8 cellular contexts compared by ENCODE assay signal in genomic region chr15:94174399-94174802, GRCh38. TPM values are rescaled to one million over a fixed set of nuclear protein-coding genes. Genes with fewer than 3 reads are reported as not detected.
A peak's percentile ranks its signal among the peaks of the same experiment; 100 is the strongest.
DNase-seq lines count a peak whose midpoint lies in the region; ATAC-seq and TF ChIP-seq lines count a peak whose summit lies in the region.

No MANE protein-coding gene starts in this region.

- peak overlapping the region; percentile 3 for H3K27ac Mint-ChIP-seq in activated CD8-positive, alpha-beta T cell treated with anti-CD3 and anti-CD28 coated beads, Interleukin-2, amount 10 ng/mL, durations not matched to agents 7 days and 5 days
- peak overlapping the region in 1 of 2 donors; percentile 47 for H3K27ac Mint-ChIP-seq in stimulated activated naive CD8-positive, alpha-beta T cell treated with anti-CD3 and anti-CD28 coated beads, Interleukin-15, amount 100 ng/mL, for 72 hours
- no peak overlapping the region for H3K27ac Mint-ChIP-seq in osteocyte (ENCODE audit: unreplicated experiment)

- H3K9me3 ChIP-seq in BLaER1, result peaks cover 31% of the 10 kb centered on the region

- ATAC-seq in GM19372 (IDR thresholded peaks at IDR 0.05; ENCODE audit: low read depth, unreplicated experiment), result peak; percentile 84
- ATAC-seq in HG03442 (IDR thresholded peaks at IDR 0.05; ENCODE audit: unreplicated experiment), result peak; percentile 92
- ATAC-seq in activated CD8-positive, alpha-beta T cell treated with anti-CD3 and anti-CD28 coated beads, Interleukin-2, amount 10 ng/mL, durations not matched to agents 7 days and 5 days, result peak; percentile 78
- peak; percentile 96 for ATAC-seq in stimulated activated naive CD8-positive, alpha-beta T cell treated with anti-CD3 and anti-CD28 coated beads, Interleukin-15, amount 100 ng/mL, for 72 hours

- intact Hi-C loops in dorsolateral prefrontal cortex (cut with DNase I), result no loop called here

- no peaks in the 10 kb centered on the region for H4K20me1 ChIP-seq in BLaER1

- peak overlapping the region; percentile 36 for H3K4me2 ChIP-seq in BLaER1

- no peak overlapping the region for H3K4me3 ChIP-seq in BLaER1
- no peak overlapping the region for H3K4me3 ChIP-seq in dorsolateral prefrontal cortex

- H3K9me3 Mint-ChIP-seq in activated CD8-positive, alpha-beta T cell treated with anti-CD3 and anti-CD28 coated beads, Interleukin-2, amount 10 ng/mL, durations not matched to agents 7 days and 5 days (ENCODE audit: insufficient read depth), result no peaks in the 10 kb centered on the region
- H3K9me3 Mint-ChIP-seq in stimulated activated naive CD8-positive, alpha-beta T cell treated with anti-CD3 and anti-CD28 coated beads, Interleukin-15, amount 100 ng/mL, for 72 hours, result peaks cover 7 to 33% of the 10 kb centered on the region in 2 donors
- H3K9me3 Mint-ChIP-seq in osteocyte (ENCODE audit: unreplicated experiment), result peaks cover 10% of the 10 kb centered on the region

- no peak overlapping the region for H3K9ac ChIP-seq in BLaER1

- no peak overlapping the region for H3K4me3 Mint-ChIP-seq in activated CD8-positive, alpha-beta T cell treated with anti-CD3 and anti-CD28 coated beads, Interleukin-2, amount 10 ng/mL, durations not matched to agents 7 days and 5 days
- peak overlapping the region; percentile 2 to 55 for H3K4me3 Mint-ChIP-seq in stimulated activated naive CD8-positive, alpha-beta T cell treated with anti-CD3 and anti-CD28 coated beads, Interleukin-15, amount 100 ng/mL, for 72 hours
- H3K4me3 Mint-ChIP-seq in osteocyte (ENCODE audit: unreplicated experiment), result no peak overlapping the region

- H3K4me1 ChIP-seq in BLaER1, result peaks cover 12% of the 10 kb centered on the region

- POLR2A ChIA-PET in activated CD8-positive, alpha-beta T cell treated with anti-CD3 and anti-CD28 coated beads, Interleukin-2, amount 10 ng/mL, durations not matched to agents 7 days and 5 days (lab: Charles Lee), result no interaction called here

- no peak overlapping the region for H3K27ac ChIP-seq in BLaER1
- H3K27ac ChIP-seq in dorsolateral prefrontal cortex, result no peak overlapping the region

- H3K4me1 Mint-ChIP-seq in activated CD8-positive, alpha-beta T cell treated with anti-CD3 and anti-CD28 coated beads, Interleukin-2, amount 10 ng/mL, durations not matched to agents 7 days and 5 days (ENCODE audit: low read depth), result peaks cover 22% of the 10 kb centered on the region
- peaks cover 21% of the 10 kb centered on the region for H3K4me1 Mint-ChIP-seq in stimulated activated naive CD8-positive, alpha-beta T cell treated with anti-CD3 and anti-CD28 coated beads, Interleukin-15, amount 100 ng/mL, for 72 hours
- no peaks in the 10 kb centered on the region for H3K4me1 Mint-ChIP-seq in osteocyte (ENCODE audit: unreplicated experiment)

- peaks cover 2% of the 10 kb centered on the region for H3K27me3 Mint-ChIP-seq in activated CD8-positive, alpha-beta T cell treated with anti-CD3 and anti-CD28 coated beads, Interleukin-2, amount 10 ng/mL, durations not matched to agents 7 days and 5 days (ENCODE audit: low read depth)
- H3K27me3 Mint-ChIP-seq in stimulated activated naive CD8-positive, alpha-beta T cell treated with anti-CD3 and anti-CD28 coated beads, Interleukin-15, amount 100 ng/mL, for 72 hours, result peaks cover 8% of the 10 kb centered on the region
- H3K27me3 Mint-ChIP-seq in osteocyte (ENCODE audit: unreplicated experiment), result no peaks in the 10 kb centered on the region

- H3K27me3 ChIP-seq in BLaER1 (no peaks in the 10 kb centered on the region), dorsolateral prefrontal cortex (peaks cover 0 to 23% (median 0%) of the 10 kb centered on the region in 45 donors)

- TF ChIP-seq CTCF in dorsolateral prefrontal cortex (IDR thresholded peaks at IDR 0.05 in 54 of 56, conservative IDR thresholded peaks at IDR 0.05 in 2 of 56; ENCODE audit: low read depth in 1 of 56, partially characterized antibody in 56 of 56) (no peak), osteocyte (IDR thresholded peaks at IDR 0.05) (no peak)

- DNase-seq in activated CD8-positive, alpha-beta T cell treated with anti-CD3 and anti-CD28 coated beads, Interleukin-2, amount 10 ng/mL, durations not matched to agents 7 days and 5 days, result no peak
- peak in 1 of 2 donors; percentile 56 for DNase-seq in stimulated activated naive CD8-positive, alpha-beta T cell treated with anti-CD3 and anti-CD28 coated beads, Interleukin-15, amount 100 ng/mL, for 72 hours
- DNase-seq in ACHN, result no peak
- DNase-seq in dorsolateral prefrontal cortex, result no peak
- DNase-seq in osteocyte (ENCODE audit: extremely low spot score, unreplicated experiment), result no peak

- no peaks in the 10 kb centered on the region for H3K36me3 Mint-ChIP-seq in activated CD8-positive, alpha-beta T cell treated with anti-CD3 and anti-CD28 coated beads, Interleukin-2, amount 10 ng/mL, durations not matched to agents 7 days and 5 days (ENCODE audit: low read depth)
- H3K36me3 Mint-ChIP-seq in osteocyte (ENCODE audit: unreplicated experiment), result no peaks in the 10 kb centered on the region

- CTCF ChIA-PET in activated CD8-positive, alpha-beta T cell treated with anti-CD3 and anti-CD28 coated beads, Interleukin-2, amount 10 ng/mL, durations not matched to agents 7 days and 5 days (lab: Charles Lee), result interaction anchor here (2.3 to 4.1 kb wide), 2 partner anchors 10 to 148 kb away, joined by 9 to 24 read pairs; no protein-coding TSS in a partner anchor

- H3K36me3 ChIP-seq in BLaER1, result no peaks in the 10 kb centered on the region

- in situ Hi-C loops in ACHN (cut with HindIII; ENCODE audit: low pct_ligation_motif_present, low pct_unique_long_range_greater_than_20kb, low sequenced_read_pairs), result no loop called here

RNA-seq across cellular contexts. Expression of gene MCTP2, which starts 57.0 kb away (rescaled TPM):
- 10 to 100 TPM; 26.2 to 26.9 TPM for total RNA-seq in activated CD8-positive, alpha-beta T cell treated with anti-CD3 and anti-CD28 coated beads, Interleukin-2, amount 10 ng/mL, durations not matched to agents 7 days and 5 days
- 10 to 100 TPM in 9 of 120 experiments, 1 to 10 TPM in 111; 1.2 to 13.6 (median 5.3) TPM for total RNA-seq in dorsolateral prefrontal cortex
- 0.26 and 0.32 TPM in 2 replicates for total RNA-seq in osteocyte

Comparison
In these comparisons a context has a peak if more than half of its experiments do, and no peak if none do; other contexts are left out.
1. H3K4me3 Mint-ChIP-seq: peak in stimulated activated naive CD8-positive, alpha-beta T cell treated with anti-CD3 and anti-CD28 coated beads, Interleukin-15, amount 100 ng/mL, for 72 hours (2 of 2); none in activated CD8-positive, alpha-beta T cell treated with anti-CD3 and anti-CD28 coated beads, Interleukin-2, amount 10 ng/mL, durations not matched to agents 7 days and 5 days (single experiment) and osteocyte (single experiment).
2. Peak in every context shown above with its lines, with median percentiles within 50 percentile points of each other: ATAC-seq.